11 cellular contexts compared by ENCODE assay signal in the genomic region with DNA sequence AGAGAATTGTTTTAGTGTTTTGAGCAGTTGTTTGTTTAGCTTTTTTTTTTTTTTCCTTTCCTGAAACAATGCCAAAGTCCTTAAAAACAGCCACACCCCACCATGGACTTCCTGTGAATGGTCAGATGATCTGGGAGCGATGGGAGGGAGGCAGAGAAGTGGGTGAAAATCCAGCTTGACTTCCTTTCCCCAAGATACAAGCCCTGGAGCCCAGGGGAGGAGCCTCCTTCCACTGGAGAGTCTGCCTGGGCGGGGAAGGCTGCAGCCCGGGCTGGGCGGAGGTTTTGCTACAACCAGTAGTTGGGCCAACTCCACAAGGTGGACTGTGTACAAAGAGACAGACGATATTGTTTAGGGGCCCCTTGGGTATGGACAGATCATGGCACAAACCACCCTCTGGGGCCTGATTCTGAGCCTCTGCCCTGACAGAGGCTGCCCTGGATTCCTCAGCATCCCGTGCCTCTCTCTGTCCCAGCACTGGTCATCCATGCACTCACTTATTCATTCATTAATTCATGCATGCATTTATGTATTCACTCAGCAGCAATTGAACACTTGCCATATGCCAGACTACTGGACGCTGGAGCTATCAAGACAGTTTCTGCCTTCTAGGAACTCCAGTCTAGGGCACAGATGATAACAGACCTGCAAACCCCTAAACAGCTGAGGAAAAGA. TPM values are rescaled to one million over a fixed set of nuclear protein-coding genes. Genes with fewer than 3 reads are reported as not detected.
DNase-seq lines count a peak whose midpoint lies in the region; ATAC-seq and TF ChIP-seq lines count a peak whose summit lies in the region.
"Had no signal": no experiment of that assay in that cellular context is flagged by ENCODE, and none has a peak within 500 bp of the region (broad histone marks: within the 10 kb centered on the region; RNA-seq: fewer than 3 reads in every experiment).

No MANE protein-coding gene starts in this region.

- no peaks in the 10 kb centered on the region for H3K9me3 Mint-ChIP-seq in CD8-positive, alpha-beta T cell
- no peaks in the 10 kb centered on the region for H3K9me3 Mint-ChIP-seq in T-helper 2 cell treated with Interferon-gamma antibody and Interleukin-4, amounts not matched to agents 5 μg/mL and 100 μg/mL, for 36 hours
- H3K9me3 Mint-ChIP-seq: activated T-helper 17 cell treated with anti-CD3 and anti-CD28 coated beads, Interleukin-2, amount 50 U/mL, for 72 hours; neural crest cell had no signal

- no peaks in the 10 kb centered on the region for H3K27me3 ChIP-seq in Peyer's patch
- H3K27me3 ChIP-seq in CD8-positive, alpha-beta T cell (ENCODE audit: insufficient read depth, low read length): no peaks in the 10 kb centered on the region

- no peak for TF ChIP-seq POLR2A in Peyer's patch (IDR thresholded peaks at IDR 0.05)

- no peaks in the 10 kb centered on the region for H3K9me3 ChIP-seq in Peyer's patch
- no peaks in the 10 kb centered on the region for H3K9me3 ChIP-seq in CD8-positive, alpha-beta T cell (ENCODE audit: low read length)

- no peak for ATAC-seq in CD8-positive, alpha-beta T cell
- ATAC-seq: activated T-helper 17 cell treated with anti-CD3 and anti-CD28 coated beads, Interleukin-2, amount 50 U/mL, for 72 hours had no signal

- intact Hi-C loops in CD8-positive, alpha-beta T cell (cut with DNase I, micrococcal nuclease): loop anchor here in 1 of 2 experiments (2.0 kb wide), 1 partner anchor 19 kb away; no protein-coding TSS in a partner anchor

- no peak overlapping the region for H3K27ac Mint-ChIP-seq in CD8-positive, alpha-beta T cell
- H3K27ac Mint-ChIP-seq in T-helper 2 cell treated with Interferon-gamma antibody and Interleukin-4, amounts not matched to agents 5 μg/mL and 100 μg/mL, for 36 hours: no peak overlapping the region

- peaks cover 0 to 3% (median 0%) of the 10 kb centered on the region in 3 donors for H3K36me3 ChIP-seq in Peyer's patch
- H3K36me3 ChIP-seq in CD8-positive, alpha-beta T cell (ENCODE audit: insufficient read depth, low read length): no peaks in the 10 kb centered on the region

- H3K27ac ChIP-seq in Peyer's patch: peak overlapping the region in 2 of 4 donors; percentile 19 to 48
- H3K27ac ChIP-seq in CD8-positive, alpha-beta T cell (ENCODE audit: low read depth, low read length): no peak overlapping the region

- H3K4me3 ChIP-seq in Peyer's patch: no peak overlapping the region
- H3K4me3 ChIP-seq in CD8-positive, alpha-beta T cell (ENCODE audit: low read depth, low read length): no peak overlapping the region

- H3K27me3 Mint-ChIP-seq in CD8-positive, alpha-beta T cell (ENCODE audit: low read depth): no peaks in the 10 kb centered on the region
- no peaks in the 10 kb centered on the region for H3K27me3 Mint-ChIP-seq in T-helper 2 cell treated with Interferon-gamma antibody and Interleukin-4, amounts not matched to agents 5 μg/mL and 100 μg/mL, for 36 hours (ENCODE audit: low read depth)
- H3K27me3 Mint-ChIP-seq: activated T-helper 17 cell treated with anti-CD3 and anti-CD28 coated beads, Interleukin-2, amount 50 U/mL, for 72 hours had no signal

- H3K36me3 Mint-ChIP-seq in CD8-positive, alpha-beta T cell: peaks cover 9% of the 10 kb centered on the region
- H3K36me3 Mint-ChIP-seq in T-helper 2 cell treated with Interferon-gamma antibody and Interleukin-4, amounts not matched to agents 5 μg/mL and 100 μg/mL, for 36 hours (ENCODE audit: low read depth): peaks cover 3% of the 10 kb centered on the region

- H3K4me3 Mint-ChIP-seq in CD8-positive, alpha-beta T cell: no peak overlapping the region
- no peak overlapping the region for H3K4me3 Mint-ChIP-seq in T-helper 2 cell treated with Interferon-gamma antibody and Interleukin-4, amounts not matched to agents 5 μg/mL and 100 μg/mL, for 36 hours
- H3K4me3 Mint-ChIP-seq: activated T-helper 17 cell treated with anti-CD3 and anti-CD28 coated beads, Interleukin-2, amount 50 U/mL, for 72 hours; neural crest cell had no signal

- DNase-seq in GM03348 (ENCODE audit: low spot score): peak; percentile 78
- DNase-seq in Peyer's patch: peak in 2 of 3 donors; percentile 78 to 84
- DNase-seq in fibroblast of the conjunctiva (ENCODE audit: low read depth): peak; percentile 58
- DNase-seq in pulmonary artery endothelial cell (ENCODE audit: low read depth, low spot score): peak; percentile 53
- DNase-seq in activated naive CD4-positive, alpha-beta T cell treated with anti-CD3 and anti-CD28 coated beads, Interleukin-2, amount 50 U/mL, for 16 hours: no peak
- no peak for DNase-seq in CD8-positive, alpha-beta T cell
- DNase-seq in NCI-H1105 treated with DMSO at 0.1 percent for 48 hours (lab: John Stamatoyannopoulos, UW): no peak
- no peak for DNase-seq in T-helper 2 cell treated with Interferon-gamma antibody and Interleukin-4, amounts not matched to agents 5 μg/mL and 100 μg/mL, for 36 hours (ENCODE audit: low spot score)
- DNase-seq: NCI-H2081 treated with DMSO at 0.1 percent for 48 hours had no signal

- POLR2A ChIA-PET in CD8-positive, alpha-beta T cell (lab: Charles Lee): interaction anchor here (0.8 kb wide), 1 partner anchor 29 kb away, joined by 3 read pairs; the partner anchor contains the start of gene WSB1

- no peak for TF ChIP-seq CTCF in Peyer's patch (IDR thresholded peaks at IDR 0.05)
- no peak for TF ChIP-seq CTCF in CD8-positive, alpha-beta T cell (IDR thresholded peaks at IDR 0.05)

- no peaks in the 10 kb centered on the region for H3K4me1 Mint-ChIP-seq in CD8-positive, alpha-beta T cell (ENCODE audit: low read depth)
- H3K4me1 Mint-ChIP-seq in T-helper 2 cell treated with Interferon-gamma antibody and Interleukin-4, amounts not matched to agents 5 μg/mL and 100 μg/mL, for 36 hours (ENCODE audit: low read depth): no peaks in the 10 kb centered on the region

- CTCF ChIA-PET in CD8-positive, alpha-beta T cell (lab: Charles Lee): interaction anchor here (1.6 kb wide), 1 partner anchor 31 kb away, joined by 4 read pairs; no protein-coding TSS in a partner anchor

- H3K4me1 ChIP-seq in Peyer's patch: peaks cover 0 to 38% (median 3%) of the 10 kb centered on the region in 4 donors
- H3K4me1 ChIP-seq in CD8-positive, alpha-beta T cell (ENCODE audit: insufficient read depth, low read length): no peaks in the 10 kb centered on the region

RNA-seq across cellular contexts. Expression of gene WSB1, which starts 29.8 kb away (rescaled TPM):
- total RNA-seq in Peyer's patch (100 to 1,000 TPM in 2 of 4 donors, 10 to 100 TPM in 2; 61.5 to 208 (median 112) TPM), pulmonary artery endothelial cell (308 and 847 TPM in 2 replicates)
- total RNA-seq in CD8-positive, alpha-beta T cell: 10 to 100 TPM; 89.0 to 91.1 TPM

Comparison
In these comparisons a context has a peak if more than half of its experiments do, and no peak if none do; other contexts are left out.
1. DNase-seq: peak in GM03348 (single experiment), Peyer's patch (2 of 3), fibroblast of the conjunctiva (single experiment) and pulmonary artery endothelial cell (single experiment); none in activated naive CD4-positive, alpha-beta T cell treated with anti-CD3 and anti-CD28 coated beads, Interleukin-2, amount 50 U/mL, for 16 hours (single experiment), CD8-positive, alpha-beta T cell (0 of 7), NCI-H1105 treated with DMSO at 0.1 percent for 48 hours (single experiment) and T-helper 2 cell treated with Interferon-gamma antibody and Interleukin-4, amounts not matched to agents 5 μg/mL and 100 μg/mL, for 36 hours (single experiment).